In genomic region chr16:48386559-48387312, GRCh38 we compare ENCODE assay signal across 15 cellular contexts. TPM values are rescaled to one million over a fixed set of nuclear protein-coding genes. Genes with fewer than 3 reads are reported as not detected.
DNase-seq lines count a peak whose midpoint lies in the region; ATAC-seq and TF ChIP-seq lines count a peak whose summit lies in the region.
"Had no signal": no experiment of that assay in that cellular context is flagged by ENCODE, and none has a peak within 500 bp of the region (broad histone marks: within the 10 kb centered on the region; RNA-seq: fewer than 3 reads in every experiment).

No MANE protein-coding gene starts in this region.

- DNase-seq in adrenal gland, result peak in 6 of 7 donors; percentile 18 to 68 (median 42)
- DNase-seq in stimulated activated effector memory CD8-positive, alpha-beta T cell treated with anti-CD3 and anti-CD28 coated beads, Interleukin-12 subunit alpha, Interleukin-12 subunit beta, amount 100 ng/mL, for 72 hours (ENCODE audit: low spot score in 2 of 2), result no peak
- DNase-seq in D341Med (ENCODE audit: low spot score), result no peak
- no peak for DNase-seq in NCI-H226
- DNase-seq: activated CD4-positive, alpha-beta T cell treated with anti-CD3 and anti-CD28 coated beads, Interleukin-2, amount 10 ng/mL, durations not matched to agents 24 days and 14 days; activated naive CD4-positive, alpha-beta T cell; left ventricle myocardium superior; NCI-H187 treated with DMSO at 0.1 percent for 48 hours; occipital lobe; stimulated activated CD4-positive, alpha-beta T cell treated with anti-CD3 and anti-CD28 coated beads, Interleukin-4, amount 100 ng/mL, for 24 hours; SW 1271 had no signal

- H3K27me3 ChIP-seq in adrenal gland (no peaks in the 10 kb centered on the region), layer of hippocampus (ENCODE audit: control insufficient read depth, insufficient read depth, low read length) (no peaks in the 10 kb centered on the region)

- H3K36me3 ChIP-seq in HEK293 (ENCODE audit: control insufficient read depth in 2 of 2, insufficient read depth in 1 of 2, low read length in 2 of 2) (no peaks in the 10 kb centered on the region; a peak in 1 of 3 replicates), adrenal gland (replicated peaks in 1 of 2) (no peaks in the 10 kb centered on the region)

- no peak overlapping the region for H3K4me3 ChIP-seq in HEK293 (ENCODE audit: low read depth, low read length)
- no peak overlapping the region for H3K4me3 ChIP-seq in adrenal gland

- H3K27ac Mint-ChIP-seq in stimulated activated effector memory CD8-positive, alpha-beta T cell treated with anti-CD3 and anti-CD28 coated beads, Interleukin-12 subunit alpha, Interleukin-12 subunit beta, amount 100 ng/mL, for 72 hours, result no peak overlapping the region

- peaks cover 5% of the 10 kb centered on the region; the same call in 1 of the 2 replicates for H3K4me1 ChIP-seq in HEK293 (ENCODE audit: control insufficient read depth, insufficient read depth, low read length)
- peaks cover 19 to 26% of the 10 kb centered on the region in 2 donors for H3K4me1 ChIP-seq in adrenal gland (replicated peaks in 1 of 2)

- 60 to 69% (median 67%) methylated on average over 17 of the region's 17 CpGs for WGBS in adrenal gland, 4 donors

- CTCF ChIA-PET in HEK293 (lab: Yijun Ruan, JAX), result interaction anchor here (0.7 to 0.8 kb wide), 2 partner anchors 20 to 244 kb away, joined by 4 read pairs; no protein-coding TSS in a partner anchor

- ATAC-seq in stimulated activated effector memory CD8-positive, alpha-beta T cell treated with anti-CD3 and anti-CD28 coated beads, Interleukin-12 subunit alpha, Interleukin-12 subunit beta, amount 100 ng/mL, for 72 hours, result no peak
- ATAC-seq in GM21529 (IDR thresholded peaks at IDR 0.05; ENCODE audit: unreplicated experiment), result no peak
- ATAC-seq: left ventricle myocardium superior had no signal

- peak overlapping the region; percentile 85 for H3K4me3 Mint-ChIP-seq in stimulated activated effector memory CD8-positive, alpha-beta T cell treated with anti-CD3 and anti-CD28 coated beads, Interleukin-12 subunit alpha, Interleukin-12 subunit beta, amount 100 ng/mL, for 72 hours

- no peaks in the 10 kb centered on the region for H3K9me3 Mint-ChIP-seq in stimulated activated effector memory CD8-positive, alpha-beta T cell treated with anti-CD3 and anti-CD28 coated beads, Interleukin-12 subunit alpha, Interleukin-12 subunit beta, amount 100 ng/mL, for 72 hours
- H3K9me3 Mint-ChIP-seq: activated CD4-positive, alpha-beta T cell treated with anti-CD3 and anti-CD28 coated beads, Interleukin-2, amount 10 ng/mL, durations not matched to agents 24 days and 14 days; stimulated activated naive CD8-positive, alpha-beta T cell treated with anti-CD3 and anti-CD28 coated beads, Interleukin-15, Interleukin-2, amounts not matched to agents 100 ng/mL and 50 ng/mL, for 24 hours had no signal

- peaks cover 17% of the 10 kb centered on the region for H3K36me3 Mint-ChIP-seq in stimulated activated effector memory CD8-positive, alpha-beta T cell treated with anti-CD3 and anti-CD28 coated beads, Interleukin-12 subunit alpha, Interleukin-12 subunit beta, amount 100 ng/mL, for 72 hours

- peaks cover 21% of the 10 kb centered on the region for H3K4me1 Mint-ChIP-seq in stimulated activated effector memory CD8-positive, alpha-beta T cell treated with anti-CD3 and anti-CD28 coated beads, Interleukin-12 subunit alpha, Interleukin-12 subunit beta, amount 100 ng/mL, for 72 hours

- TF ChIP-seq POLR2A in adrenal gland (IDR thresholded peaks at IDR 0.05), result no peak

- POLR2A ChIA-PET in HEK293 (lab: Yijun Ruan, JAX), result no interaction called here

- TF ChIP-seq CTCF in HEK293 (tag by site-specific recombination; IDR thresholded peaks at IDR 0.05) (no peak), adrenal gland (IDR thresholded peaks at IDR 0.05) (no peak)

- H3K9me3 ChIP-seq in HEK293 (ENCODE audit: control insufficient read depth, insufficient read depth, low read depth, low read length) (no peaks in the 10 kb centered on the region), adrenal gland (replicated peaks in 1 of 3) (no peaks in the 10 kb centered on the region)

- H3K27ac ChIP-seq in HEK293 (ENCODE audit: extremely low read depth, low read depth, low read length), result no peak overlapping the region
- peak overlapping the region in 2 of 5 donors; percentile 82 to 99 for H3K27ac ChIP-seq in adrenal gland
- peak overlapping the region; percentile 4 for H3K27ac ChIP-seq in layer of hippocampus (ENCODE audit: low read depth, low read length)

- intact Hi-C loops in adrenal gland (cut with DNase I), result no loop called here

TF ChIP-seq in HEK293, 187 proteins besides CTCF, POLR2A, EP300 and RAD21:
- no peak for TF ChIP-seq MEIS1 (CRISPR knock-in tag; IDR thresholded peaks at IDR 0.05; ENCODE audit: borderline replicate concordance)
- peak; percentile 42 for TF ChIP-seq ZNF585B (tag by site-specific recombination; IDR thresholded peaks at IDR 0.05)
- no peak for TF ChIP-seq KLF9 (tag by site-specific recombination; IDR thresholded peaks at IDR 0.05; ENCODE audit: low read depth)
- no peak for TF ChIP-seq ZNF777 (tag by site-specific recombination; IDR thresholded peaks at IDR 0.05; ENCODE audit: borderline replicate concordance)

RNA-seq across cellular contexts. Expression of gene SIAH1, which starts 1.5 kb away (rescaled TPM):
- 10 to 100 TPM; 11.8 to 27.5 (median 18.0) TPM for total RNA-seq in adrenal gland
- polyA plus RNA-seq in adrenal gland, result 10 to 100 TPM in 2 of 3 donors, 1 to 10 TPM in 1; 9.9 to 17.4 (median 10.9) TPM

Comparison
In these comparisons a context has a peak if more than half of its experiments do, and no peak if none do; other contexts are left out.
1. DNase-seq: peak in adrenal gland (6 of 7); none in stimulated activated effector memory CD8-positive, alpha-beta T cell treated with anti-CD3 and anti-CD28 coated beads, Interleukin-12 subunit alpha, Interleukin-12 subunit beta, amount 100 ng/mL, for 72 hours (0 of 2), D341Med (single experiment) and NCI-H226 (single experiment).